In the genomic region with DNA sequence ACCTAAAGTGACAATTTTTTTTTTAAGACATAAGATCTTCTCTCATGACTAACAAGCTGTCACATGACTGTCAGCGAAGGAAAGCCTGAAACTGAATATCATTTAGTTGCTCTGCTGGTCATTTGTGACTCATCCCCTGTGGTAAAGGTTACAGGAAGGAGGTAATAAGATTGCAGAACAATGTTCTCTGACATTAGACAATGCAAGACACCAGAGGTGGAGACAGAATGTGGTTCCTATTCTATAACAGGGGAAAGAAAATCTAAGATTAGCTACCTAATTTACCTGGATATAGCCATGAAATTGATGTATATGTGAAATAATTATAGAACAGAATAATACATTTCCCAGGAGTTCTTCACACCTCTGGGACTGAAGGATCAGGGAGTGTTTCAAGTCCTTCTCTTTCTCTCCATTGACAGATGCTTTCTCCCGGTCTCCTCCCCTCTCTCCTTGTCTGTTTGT, we compare ENCODE assay signal across 8 cellular contexts. TPM values are rescaled to one million over a fixed set of nuclear protein-coding genes. Genes with fewer than 3 reads are reported as not detected.
DNase-seq lines count a peak whose midpoint lies in the region; ATAC-seq and TF ChIP-seq lines count a peak whose summit lies in the region.

No MANE protein-coding gene starts in this region.

- no peaks in the 10 kb centered on the region for H3K36me3 ChIP-seq in right atrium auricular region

- H3K4me1 ChIP-seq in right cardiac atrium (ENCODE audit: control insufficient read depth, insufficient read depth, low read length) (no peaks in the 10 kb centered on the region), right atrium auricular region (no peaks in the 10 kb centered on the region), foreskin keratinocyte (peaks cover 10% of the 10 kb centered on the region)

- H3K27ac ChIP-seq in right cardiac atrium (ENCODE audit: low read length) = no peak overlapping the region
- no peak overlapping the region for H3K27ac ChIP-seq in right atrium auricular region
- no peak overlapping the region for H3K27ac ChIP-seq in foreskin keratinocyte

- intact Hi-C loops in right cardiac atrium (cut with DNase I) = no loop called here

- no peak overlapping the region for H3K4me3 ChIP-seq in right cardiac atrium (ENCODE audit: low read length)
- H3K4me3 ChIP-seq in right atrium auricular region = no peak overlapping the region

- ATAC-seq in right cardiac atrium = peak; percentile 61 to 92
- ATAC-seq in HG03060 (IDR thresholded peaks at IDR 0.05; ENCODE audit: low read depth, unreplicated experiment) = peak; percentile 99
- peak; percentile 98 for ATAC-seq in foreskin keratinocyte

- DNase-seq in right cardiac atrium (no peak), right atrium auricular region (ENCODE audit: low spot score) (no peak), RPMI7951 (ENCODE audit: low read depth) (peak; percentile 89), foreskin keratinocyte (peak; percentile 79 to 89), KG1 (lab: John Stamatoyannopoulos, UW) (no peak), germinal center (ENCODE audit: low spot score) (no peak)
- DNase-seq in activated CD4-positive, CD25-positive, alpha-beta regulatory T cell treated with anti-CD3 and anti-CD28 coated beads, Interleukin-2, amount 50 U/mL, for 72 hours = no peak

- H3K9me3 ChIP-seq in right cardiac atrium (ENCODE audit: control insufficient read depth, low read length) = no peaks in the 10 kb centered on the region
- no peaks in the 10 kb centered on the region for H3K9me3 ChIP-seq in right atrium auricular region

- H3K27me3 ChIP-seq in right cardiac atrium (ENCODE audit: control insufficient read depth, insufficient read depth) (no peaks in the 10 kb centered on the region), right atrium auricular region (no peaks in the 10 kb centered on the region), foreskin keratinocyte (no peaks in the 10 kb centered on the region)

- WGBS in right cardiac atrium = 58% methylated on average over 2 of the region's 2 CpGs

- TF ChIP-seq CTCF in right atrium auricular region (IDR thresholded peaks at IDR 0.05) = no peak
- TF ChIP-seq CTCF in foreskin keratinocyte (conservative IDR thresholded peaks at IDR 0.05) = no peak

RNA-seq across cellular contexts. Expression of gene LRGUK, which starts 47.7 kb away (rescaled TPM):
- total RNA-seq in right cardiac atrium (under 1 TPM; 0.06 to 0.40 (median 0.16) TPM), right atrium auricular region (under 1 TPM in 1 of 2 donors, not detected in 1; 0.11 TPM), foreskin keratinocyte (0.11 and 0.17 TPM in 2 replicates)
- polyA plus RNA-seq in right cardiac atrium (not detected), foreskin keratinocyte (0.02 TPM in 1 of 2 replicates, not detected in the other)
- total RNA-seq in RPMI7951 (2014; rRNA removed; shearing (Covaris generic)) = under 0.01 and 0.24 TPM in 2 replicates

Comparison
In these comparisons a context has a peak if more than half of its experiments do, and no peak if none do; other contexts are left out.
1. DNase-seq: peak in RPMI7951 (single experiment) and foreskin keratinocyte (2 of 2); none in right cardiac atrium (0 of 3), right atrium auricular region (single experiment), KG1 (single experiment), germinal center (single experiment) and activated CD4-positive, CD25-positive, alpha-beta regulatory T cell treated with anti-CD3 and anti-CD28 coated beads, Interleukin-2, amount 50 U/mL, for 72 hours (single experiment).
2. Peak in every context shown above with its lines, with median percentiles within 50 percentile points of each other: ATAC-seq.